In the genomic region with DNA sequence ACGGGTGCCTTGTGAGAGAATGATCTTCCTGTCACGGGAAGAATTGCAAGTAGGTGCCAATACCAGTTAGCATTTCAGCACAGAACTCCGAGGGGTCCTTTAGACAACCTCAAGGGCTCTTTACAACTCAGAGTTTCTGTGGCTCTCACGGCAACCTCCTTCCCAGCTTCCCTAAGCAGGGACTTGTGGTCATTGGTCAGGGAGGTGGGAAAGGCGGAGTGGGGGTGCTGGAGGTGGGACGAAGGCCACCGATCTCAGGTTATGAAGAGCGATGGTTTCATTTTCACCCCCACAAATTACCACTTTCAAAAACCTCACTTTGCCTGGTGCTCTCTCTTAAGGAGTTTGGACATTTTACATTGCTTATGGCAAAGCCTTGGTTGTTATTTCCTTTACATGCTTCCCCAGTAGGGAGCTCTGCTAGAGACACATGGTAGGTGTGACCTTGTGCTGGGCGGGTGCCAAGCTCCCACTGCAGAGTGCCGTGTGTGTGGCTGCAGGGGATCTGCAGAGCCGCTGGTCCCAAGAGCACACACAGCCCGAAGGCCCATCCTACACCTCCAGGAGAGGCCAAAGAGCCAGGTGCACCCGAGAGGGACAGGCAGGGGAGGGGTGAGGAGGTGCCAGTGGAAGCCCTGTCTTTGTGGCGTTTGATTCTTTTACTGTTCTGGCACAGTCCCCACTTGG, we compare ENCODE assay signal across 16 cellular contexts. TPM values are rescaled to one million over a fixed set of nuclear protein-coding genes. Genes with fewer than 3 reads are reported as not detected.
DNase-seq lines count a peak whose midpoint lies in the region; ATAC-seq, FAIRE-seq and TF ChIP-seq lines count a peak whose summit lies in the region.
"Had no signal": no experiment of that assay in that cellular context is flagged by ENCODE, and none has a peak within 500 bp of the region (broad histone marks: within the 10 kb centered on the region; RNA-seq: fewer than 3 reads in every experiment).

No MANE protein-coding gene starts in this region.

- CTCF ChIA-PET in MCF 10A (lab: Yijun Ruan, JAX) (interaction anchor here (0.6 to 1.6 kb wide), 2 partner anchors 9 to 10 kb away, joined by 3 to 5 read pairs; no protein-coding TSS in a partner anchor), Calu3 (lab: Charles Lee) (interaction anchor here (0.8 kb wide), 1 partner anchor 9 kb away, joined by 3 read pairs; no protein-coding TSS in a partner anchor)

- POLR2A ChIA-PET in MCF 10A (lab: Yijun Ruan, JAX) = no interaction called here

- DNase-seq in DMS153 (lab: John Stamatoyannopoulos, UW) (peak; percentile 71), NCI-H2029 (lab: John Stamatoyannopoulos, UW) (peak; percentile 78), astrocyte (ENCODE audit: low read depth) (no peak), mesenteric fat pad (ENCODE audit: low spot score) (peak; percentile 64), cerebellar cortex (ENCODE audit: low spot score) (no peak), MCF 10A (ENCODE audit: unreplicated experiment) (no peak), Calu3 (no peak)
- no peak for DNase-seq in activated T-cell treated with anti-CD3 and anti-CD28 coated beads, Interleukin-2, amount 50 U/mL, for 72 hours
- DNase-seq: activated naive CD4-positive, alpha-beta T cell treated with anti-CD3 and anti-CD28 coated beads, Interleukin-2, amount 10 ng/mL, durations not matched to agents 7 days and 5 days; NCI-H774; stimulated activated CD4-positive, alpha-beta T cell treated with anti-CD3 and anti-CD28 coated beads, Interleukin-2, amount 100 ng/mL, for 48 hours; stimulated activated naive CD4-positive, alpha-beta T cell had no signal

- no peak for TF ChIP-seq CTCF in astrocyte (IDR thresholded peaks at IDR 0.05; ENCODE audit: insufficient read depth, low read depth, low read length)
- no peak for TF ChIP-seq CTCF in MCF 10A (IDR thresholded peaks at IDR 0.05; ENCODE audit: unreplicated experiment)
- no peak for TF ChIP-seq CTCF in Calu3 (IDR thresholded peaks at IDR 0.05; ENCODE audit: unreplicated experiment)

- ATAC-seq in activated T-cell treated with anti-CD3 and anti-CD28 coated beads, Interleukin-2, amount 50 U/mL, for 72 hours (replicated peaks in 1 of 2) = no peak

- H3K27me3 Mint-ChIP-seq in astrocyte (ENCODE audit: low read depth, unreplicated experiment) = no peaks in the 10 kb centered on the region
- no peaks in the 10 kb centered on the region for H3K27me3 Mint-ChIP-seq in MCF 10A (ENCODE audit: insufficient read depth, unreplicated experiment)
- peaks cover 20% of the 10 kb centered on the region for H3K27me3 Mint-ChIP-seq in activated T-cell treated with anti-CD3 and anti-CD28 coated beads, Interleukin-2, amount 50 U/mL, for 72 hours (ENCODE audit: low read depth)
- no peaks in the 10 kb centered on the region for H3K27me3 Mint-ChIP-seq in Calu3 (ENCODE audit: unreplicated experiment)

- peaks cover 23% of the 10 kb centered on the region for H3K4me1 ChIP-seq in astrocyte (ENCODE audit: insufficient read depth, low read length)
- H3K4me1 ChIP-seq: BLaER1, prostate gland had no signal

- BruUV-seq in MCF 10A (replicated peaks; lab: Mats Ljungman, UMichigan) (no TSS peak), Calu3 (replicated peaks; lab: Mats Ljungman, UMichigan) (no TSS peak)

- H3K36me3 ChIP-seq in astrocyte (ENCODE audit: insufficient read depth, low read length) = no peaks in the 10 kb centered on the region
- H3K36me3 ChIP-seq: BLaER1, prostate gland had no signal

- peaks cover 19% of the 10 kb centered on the region for H3K4me1 Mint-ChIP-seq in astrocyte (ENCODE audit: low read depth, unreplicated experiment)
- H3K4me1 Mint-ChIP-seq in MCF 10A (ENCODE audit: insufficient read depth, unreplicated experiment) = peaks cover 8% of the 10 kb centered on the region
- no peaks in the 10 kb centered on the region for H3K4me1 Mint-ChIP-seq in activated T-cell treated with anti-CD3 and anti-CD28 coated beads, Interleukin-2, amount 50 U/mL, for 72 hours (ENCODE audit: low read depth)
- H3K4me1 Mint-ChIP-seq in Calu3 (ENCODE audit: low read depth, unreplicated experiment) = peaks cover 9% of the 10 kb centered on the region
- H3K4me1 Mint-ChIP-seq: activated naive CD4-positive, alpha-beta T cell treated with anti-CD3 and anti-CD28 coated beads, Interleukin-2, amount 10 ng/mL, durations not matched to agents 7 days and 5 days had no signal

- no peak overlapping the region for H2AFZ ChIP-seq in astrocyte (ENCODE audit: low read depth, low read length)

- no peak overlapping the region for H3K9ac ChIP-seq in astrocyte (ENCODE audit: low read length)
- H3K9ac ChIP-seq: BLaER1 had no signal

- H3K27ac Mint-ChIP-seq in astrocyte (ENCODE audit: unreplicated experiment) (no peak overlapping the region), MCF 10A (ENCODE audit: low read depth, unreplicated experiment) (no peak overlapping the region), Calu3 (ENCODE audit: unreplicated experiment) (no peak overlapping the region)
- H3K27ac Mint-ChIP-seq in activated T-cell treated with anti-CD3 and anti-CD28 coated beads, Interleukin-2, amount 50 U/mL, for 72 hours = no peak overlapping the region
- H3K27ac Mint-ChIP-seq: activated naive CD4-positive, alpha-beta T cell treated with anti-CD3 and anti-CD28 coated beads, Interleukin-2, amount 10 ng/mL, durations not matched to agents 7 days and 5 days had no signal

- peak overlapping the region; percentile 59 for H3K4me2 ChIP-seq in astrocyte (ENCODE audit: low read length)
- H3K4me2 ChIP-seq: BLaER1 had no signal

- H3K36me3 Mint-ChIP-seq in astrocyte (ENCODE audit: low read depth, unreplicated experiment) = peaks cover 10% of the 10 kb centered on the region
- H3K36me3 Mint-ChIP-seq in MCF 10A (ENCODE audit: insufficient read depth, unreplicated experiment) = peaks cover 6% of the 10 kb centered on the region
- H3K36me3 Mint-ChIP-seq in activated T-cell treated with anti-CD3 and anti-CD28 coated beads, Interleukin-2, amount 50 U/mL, for 72 hours (ENCODE audit: insufficient read depth in 2 of 2) = no peaks in the 10 kb centered on the region
- no peaks in the 10 kb centered on the region for H3K36me3 Mint-ChIP-seq in Calu3 (ENCODE audit: insufficient read depth, unreplicated experiment)

- H3K4me3 ChIP-seq in astrocyte (ENCODE audit: insufficient read depth, low read depth, low read length) = no peak overlapping the region
- H3K4me3 ChIP-seq: BLaER1, prostate gland had no signal

- intact Hi-C loops in MCF 10A (cut with micrococcal nuclease) (no loop called here), Calu3 (cut with micrococcal nuclease; ENCODE audit: unreplicated experiment) (no loop called here)

- no peak for FAIRE-seq in astrocyte (lab: Jason Lieb, UNC)
- FAIRE-seq: G401.6 had no signal

- H3K4me3 Mint-ChIP-seq in astrocyte (ENCODE audit: unreplicated experiment) = no peak overlapping the region
- H3K4me3 Mint-ChIP-seq in MCF 10A (ENCODE audit: unreplicated experiment) = no peak overlapping the region
- no peak overlapping the region for H3K4me3 Mint-ChIP-seq in activated T-cell treated with anti-CD3 and anti-CD28 coated beads, Interleukin-2, amount 50 U/mL, for 72 hours
- no peak overlapping the region for H3K4me3 Mint-ChIP-seq in Calu3 (ENCODE audit: low read depth, unreplicated experiment)
- H3K4me3 Mint-ChIP-seq: activated naive CD4-positive, alpha-beta T cell treated with anti-CD3 and anti-CD28 coated beads, Interleukin-2, amount 10 ng/mL, durations not matched to agents 7 days and 5 days had no signal

- peaks cover 2% of the 10 kb centered on the region for H3K9me3 Mint-ChIP-seq in astrocyte (ENCODE audit: unreplicated experiment)
- no peaks in the 10 kb centered on the region for H3K9me3 Mint-ChIP-seq in MCF 10A (ENCODE audit: unreplicated experiment)
- peaks cover 0 to 1% of the 10 kb centered on the region in 2 donors for H3K9me3 Mint-ChIP-seq in activated T-cell treated with anti-CD3 and anti-CD28 coated beads, Interleukin-2, amount 50 U/mL, for 72 hours
- no peaks in the 10 kb centered on the region for H3K9me3 Mint-ChIP-seq in Calu3 (ENCODE audit: low read depth, unreplicated experiment)
- H3K9me3 Mint-ChIP-seq: activated naive CD4-positive, alpha-beta T cell treated with anti-CD3 and anti-CD28 coated beads, Interleukin-2, amount 10 ng/mL, durations not matched to agents 7 days and 5 days had no signal

- no peaks in the 10 kb centered on the region for H4K20me1 ChIP-seq in astrocyte (ENCODE audit: insufficient read depth, low read length)
- H4K20me1 ChIP-seq: BLaER1 had no signal

- no peaks in the 10 kb centered on the region for H3K79me2 ChIP-seq in astrocyte (ENCODE audit: insufficient read depth, low read length)

- H3K27ac ChIP-seq in astrocyte (ENCODE audit: low read depth, low read length) = no peak overlapping the region
- H3K27ac ChIP-seq: BLaER1, prostate gland had no signal

- no peaks in the 10 kb centered on the region for H3K9me3 ChIP-seq in astrocyte (ENCODE audit: insufficient read depth, low read depth, low read length)
- H3K9me3 ChIP-seq: BLaER1, prostate gland had no signal

- peaks cover 2% of the 10 kb centered on the region for H3K27me3 ChIP-seq in astrocyte (ENCODE audit: insufficient read depth, low read length)
- H3K27me3 ChIP-seq: BLaER1 had no signal

RNA-seq across cellular contexts. Expression of gene BCL2L14, which starts 21.4 kb away (rescaled TPM):
- total RNA-seq in astrocyte = not detected in 2 replicates
- total RNA-seq in mesenteric fat pad = not detected
- not detected in 2 replicates for total RNA-seq in MCF 10A (2022)
- 1 to 10 TPM; 3.2 to 6.0 TPM for total RNA-seq in activated T-cell treated with anti-CD3 and anti-CD28 coated beads, Interleukin-2, amount 50 U/mL, for 72 hours
- total RNA-seq in Calu3 (2022) = 5.5 and 8.7 TPM in 2 replicates
- total RNA-seq: cerebellum had no signal

Comparison
In these comparisons a context has a peak if more than half of its experiments do, and no peak if none do; other contexts are left out.
1. DNase-seq: peak in DMS153 (single experiment), NCI-H2029 (single experiment) and mesenteric fat pad (single experiment); none in astrocyte (single experiment), cerebellar cortex (single experiment), MCF 10A (single experiment), activated T-cell treated with anti-CD3 and anti-CD28 coated beads, Interleukin-2, amount 50 U/mL, for 72 hours (0 of 2) and Calu3 (single experiment).